Comparison of ENCODE assay signal across 8 cellular contexts in the genomic region with DNA sequence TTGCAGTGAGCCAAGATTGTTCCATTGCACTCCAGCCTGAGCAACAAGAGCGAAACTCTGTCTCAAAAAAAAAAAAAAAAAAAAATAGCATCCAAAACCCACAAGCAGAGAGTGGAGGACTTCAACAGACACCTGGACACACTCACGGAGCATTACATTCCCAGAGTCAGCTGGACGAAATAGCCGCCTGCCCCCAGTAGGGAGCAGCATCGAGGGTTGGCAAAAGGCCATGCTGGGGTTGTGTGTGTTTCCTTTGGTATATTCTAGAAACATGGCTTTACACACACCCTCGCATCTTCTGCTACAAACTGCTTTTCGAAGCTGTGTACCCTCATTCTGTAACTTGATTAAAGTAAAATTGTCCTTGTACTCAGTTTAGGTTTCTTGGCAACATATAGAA. TPM values are rescaled to one million over a fixed set of nuclear protein-coding genes. Genes with fewer than 3 reads are reported as not detected.
DNase-seq lines count a peak whose midpoint lies in the region; ATAC-seq and TF ChIP-seq lines count a peak whose summit lies in the region.

No MANE protein-coding gene starts in this region.

- POLR2A ChIA-PET in activated CD8-positive, alpha-beta T cell treated with anti-CD3 and anti-CD28 coated beads for 36 hours (lab: Charles Lee) = interaction anchor here (0.8 kb wide), 1 partner anchor 12 kb away, joined by 3 read pairs; no protein-coding TSS in a partner anchor

- TF ChIP-seq POLR2A in sigmoid colon (IDR thresholded peaks at IDR 0.05) = no peak

- H3K36me3 ChIP-seq in CD4-positive, CD25-positive, alpha-beta regulatory T cell (ENCODE audit: control insufficient read depth, insufficient read depth, low read length) = peaks cover 9% of the 10 kb centered on the region
- no peaks in the 10 kb centered on the region for H3K36me3 ChIP-seq in sigmoid colon

- no peaks in the 10 kb centered on the region for H3K9me3 ChIP-seq in CD4-positive, CD25-positive, alpha-beta regulatory T cell (ENCODE audit: control insufficient read depth in 2 of 2, low read length in 2 of 2)
- H3K9me3 ChIP-seq in sigmoid colon = no peaks in the 10 kb centered on the region

- peak overlapping the region in 1 of 4 donors; percentile 64 for H3K4me3 Mint-ChIP-seq in CD4-positive, CD25-positive, alpha-beta regulatory T cell
- H3K4me3 Mint-ChIP-seq in activated CD8-positive, alpha-beta T cell treated with anti-CD3 and anti-CD28 coated beads for 36 hours = no peak overlapping the region

- intact Hi-C loops in activated CD8-positive, alpha-beta T cell treated with anti-CD3 and anti-CD28 coated beads for 36 hours (cut with micrococcal nuclease) = no loop called here
- intact Hi-C loops in sigmoid colon (cut with DNase I) = no loop called here

- H3K27ac Mint-ChIP-seq in CD4-positive, CD25-positive, alpha-beta regulatory T cell = peak overlapping the region in 2 of 3 donors; percentile 78 to 94
- peak overlapping the region; percentile 70 for H3K27ac Mint-ChIP-seq in activated CD8-positive, alpha-beta T cell treated with anti-CD3 and anti-CD28 coated beads for 36 hours

- H3K36me3 Mint-ChIP-seq in CD4-positive, CD25-positive, alpha-beta regulatory T cell = peaks cover 16% of the 10 kb centered on the region
- peaks cover 6% of the 10 kb centered on the region for H3K36me3 Mint-ChIP-seq in activated CD8-positive, alpha-beta T cell treated with anti-CD3 and anti-CD28 coated beads for 36 hours (ENCODE audit: low read depth)

- WGBS in sigmoid colon, 2 donors = 37 to 65% methylated on average over 7 of the region's 7 CpGs

- no peaks in the 10 kb centered on the region for H3K27me3 Mint-ChIP-seq in CD4-positive, CD25-positive, alpha-beta regulatory T cell
- H3K27me3 Mint-ChIP-seq in activated CD8-positive, alpha-beta T cell treated with anti-CD3 and anti-CD28 coated beads for 36 hours = no peaks in the 10 kb centered on the region

- DNase-seq in CD4-positive, CD25-positive, alpha-beta regulatory T cell = peak in 2 of 3 donors; percentile 35 to 38
- peak; percentile 67 for DNase-seq in activated CD8-positive, alpha-beta T cell treated with anti-CD3 and anti-CD28 coated beads for 36 hours
- DNase-seq in fibroblast of villous mesenchyme (ENCODE audit: low read depth) (no peak), sigmoid colon (peak; percentile 70), GDM1 (lab: John Stamatoyannopoulos, UW) (no peak)
- DNase-seq in NK-92 treated with Interleukin-12 subunit alpha and Interleukin-12 subunit beta, amount 100 ng/mL, for 24 hours (lab: John Stamatoyannopoulos, UW) = no peak

- no peak overlapping the region for H3K4me3 ChIP-seq in CD4-positive, CD25-positive, alpha-beta regulatory T cell (ENCODE audit: low read depth, low read length)
- H3K4me3 ChIP-seq in fibroblast of villous mesenchyme (ENCODE audit: low read depth, low read length) (no peak overlapping the region), sigmoid colon (no peak overlapping the region)

- no peaks in the 10 kb centered on the region for H3K27me3 ChIP-seq in CD4-positive, CD25-positive, alpha-beta regulatory T cell (ENCODE audit: control insufficient read depth, insufficient read depth, low read length)
- no peaks in the 10 kb centered on the region for H3K27me3 ChIP-seq in sigmoid colon

- peaks cover 34% of the 10 kb centered on the region for H3K4me1 ChIP-seq in CD4-positive, CD25-positive, alpha-beta regulatory T cell (ENCODE audit: control insufficient read depth, insufficient read depth, low read length, poor library complexity, severe bottlenecking)
- H3K4me1 ChIP-seq in sigmoid colon = no peaks in the 10 kb centered on the region

- CTCF ChIA-PET in activated CD8-positive, alpha-beta T cell treated with anti-CD3 and anti-CD28 coated beads for 36 hours (lab: Charles Lee) = interaction anchor here (0.9 to 2.3 kb wide), 8 partner anchors 9 to 288 kb away, joined by 3 to 9 read pairs (median 4); no protein-coding TSS in a partner anchor

- ATAC-seq in CD4-positive, CD25-positive, alpha-beta regulatory T cell (ENCODE audit: low read depth in 2 of 2) = no peak
- ATAC-seq in activated CD8-positive, alpha-beta T cell treated with anti-CD3 and anti-CD28 coated beads for 36 hours = peak; percentile 42
- ATAC-seq in HG03097 (IDR thresholded peaks at IDR 0.05; ENCODE audit: low FRiP score, unreplicated experiment) = no peak

- TF ChIP-seq CTCF in LNCAP (IDR thresholded peaks at IDR 0.05) = peak; percentile 61
- TF ChIP-seq CTCF in activated CD8-positive, alpha-beta T cell treated with anti-CD3 and anti-CD28 coated beads for 36 hours (IDR thresholded peaks at IDR 0.05) = peak; percentile 47
- peak; percentile 17 for TF ChIP-seq CTCF in fibroblast of villous mesenchyme (IDR thresholded peaks at IDR 0.05; ENCODE audit: insufficient read depth, low read depth, low read length)
- TF ChIP-seq CTCF in sigmoid colon (IDR thresholded peaks at IDR 0.05) = peak in 1 of 4 experiments; percentile 10

- TF ChIP-seq EP300 in sigmoid colon (IDR thresholded peaks at IDR 0.05) = no peak

- peaks cover 13 to 60% (median 35%) of the 10 kb centered on the region in 4 donors for H3K4me1 Mint-ChIP-seq in CD4-positive, CD25-positive, alpha-beta regulatory T cell
- H3K4me1 Mint-ChIP-seq in activated CD8-positive, alpha-beta T cell treated with anti-CD3 and anti-CD28 coated beads for 36 hours (ENCODE audit: low read depth) = peaks cover 41% of the 10 kb centered on the region

- H3K9me3 Mint-ChIP-seq in CD4-positive, CD25-positive, alpha-beta regulatory T cell = peaks cover 0 to 2% (median 0%) of the 10 kb centered on the region in 7 donors
- H3K9me3 Mint-ChIP-seq in activated CD8-positive, alpha-beta T cell treated with anti-CD3 and anti-CD28 coated beads for 36 hours = no peaks in the 10 kb centered on the region

- H3K27ac ChIP-seq in CD4-positive, CD25-positive, alpha-beta regulatory T cell (ENCODE audit: insufficient read depth, low read length, poor library complexity, severe bottlenecking) = no peak overlapping the region
- H3K27ac ChIP-seq in sigmoid colon = no peak overlapping the region

RNA-seq across cellular contexts. Expression of a gene that starts 5.3 kb away (rescaled TPM):
- 93.0 TPM for total RNA-seq in CD4-positive, CD25-positive, alpha-beta regulatory T cell
- polyA plus RNA-seq in CD4-positive, CD25-positive, alpha-beta regulatory T cell = 10 to 100 TPM; 45.8 to 62.0 (median 54.2) TPM
- 10 to 100 TPM; 11.3 to 13.8 TPM for total RNA-seq in activated CD8-positive, alpha-beta T cell treated with anti-CD3 and anti-CD28 coated beads for 36 hours
- total RNA-seq in fibroblast of villous mesenchyme (1.3 and 6.1 TPM in 2 replicates), sigmoid colon (1 to 10 TPM; 2.8 to 8.3 (median 6.4) TPM)
- 10 to 100 TPM in 2 of 3 donors, 1 to 10 TPM in 1; 8.4 to 29.0 (median 12.3) TPM for polyA plus RNA-seq in sigmoid colon

RNA-seq across cellular contexts. Expression of a gene that starts 54.9 kb away (rescaled TPM):
- total RNA-seq in CD4-positive, CD25-positive, alpha-beta regulatory T cell = 17.7 TPM
- polyA plus RNA-seq in CD4-positive, CD25-positive, alpha-beta regulatory T cell = 10 to 100 TPM; 39.0 to 46.8 (median 44.9) TPM
- 10 to 100 TPM; 68.1 to 71.4 TPM for total RNA-seq in activated CD8-positive, alpha-beta T cell treated with anti-CD3 and anti-CD28 coated beads for 36 hours
- total RNA-seq in fibroblast of villous mesenchyme = 24.2 and 28.7 TPM in 2 replicates
- 10 to 100 TPM; 26.7 to 39.3 (median 34.4) TPM for total RNA-seq in sigmoid colon
- 10 to 100 TPM; 27.0 to 49.0 (median 33.5) TPM for polyA plus RNA-seq in sigmoid colon

Comparison
In these comparisons a context has a peak if more than half of its experiments do, and no peak if none do; other contexts are left out.
1. DNase-seq: peak in CD4-positive, CD25-positive, alpha-beta regulatory T cell (2 of 3), activated CD8-positive, alpha-beta T cell treated with anti-CD3 and anti-CD28 coated beads for 36 hours (single experiment) and sigmoid colon (single experiment); none in fibroblast of villous mesenchyme (single experiment), NK-92 treated with Interleukin-12 subunit alpha and Interleukin-12 subunit beta, amount 100 ng/mL, for 24 hours (single experiment) and GDM1 (single experiment).